Comparison of ENCODE assay signal across 1 cellular context in genomic region chr17:17959520-17960361, GRCh38.
TF ChIP-seq lines count a peak whose summit lies in the region.

No MANE protein-coding gene starts in this region.

TF ChIP-seq in GM23338, 12 proteins besides CTCF, POLR2A, EP300 and RAD21 (continued from another document):
- TF ChIP-seq ETS1 (IDR thresholded peaks at IDR 0.05) (no peak), POLR2AphosphoS5 (IDR thresholded peaks at IDR 0.05; ENCODE audit: low read depth) (no peak), REST (IDR thresholded peaks at IDR 0.05; ENCODE audit: unreplicated experiment) (no peak), ZNF114 (CRISPR knock-in tag; IDR thresholded peaks at IDR 0.05) (no peak), STAT1 (IDR thresholded peaks at IDR 0.05; ENCODE audit: unreplicated experiment) (no peak), EZH2phosphoT487 (IDR thresholded peaks at IDR 0.05; ENCODE audit: unreplicated experiment) (no peak)
TF ChIP-seq in GM23338: peak in this region for 0.
